8 cellular contexts compared by ENCODE assay signal in genomic region chr12:106760184-106760531, GRCh38. TPM values are rescaled to one million over a fixed set of nuclear protein-coding genes. Genes with fewer than 3 reads are reported as not detected.
DNase-seq lines count a peak whose midpoint lies in the region; ATAC-seq and TF ChIP-seq lines count a peak whose summit lies in the region.

No MANE protein-coding gene starts in this region.

- peak overlapping the region in 4 of 12 donors; percentile 23 to 46 (median 37) for H3K27ac ChIP-seq in heart left ventricle
- H3K27ac ChIP-seq in gastrocnemius medialis: peak overlapping the region in 3 of 4 donors; percentile 5 to 68 (median 53)

- TF ChIP-seq CTCF in heart left ventricle (IDR thresholded peaks at IDR 0.05): no peak
- TF ChIP-seq CTCF in gastrocnemius medialis (IDR thresholded peaks at IDR 0.05 in 4 of 5, conservative IDR thresholded peaks at IDR 0.05 in 1 of 5): no peak

- ATAC-seq in heart left ventricle (peak in 3 of 4 donors; percentile 23 to 38 (median 28)), Right ventricle myocardium inferior (no peak), HG02884 (IDR thresholded peaks at IDR 0.05; ENCODE audit: unreplicated experiment) (peak; percentile 96), gastrocnemius medialis (peak in 1 of 2 donors; percentile 15)

- H3K36me3 ChIP-seq in heart left ventricle (no peaks in the 10 kb centered on the region), gastrocnemius medialis (no peaks in the 10 kb centered on the region)

- H3K27me3 ChIP-seq in heart left ventricle: no peaks in the 10 kb centered on the region
- H3K27me3 ChIP-seq in gastrocnemius medialis: no peaks in the 10 kb centered on the region

- in situ Hi-C loops in gastrocnemius medialis (cut with MboI; ENCODE audit: low sequenced_read_pairs in 4 of 4): no loop called here

- H3K9me3 ChIP-seq in heart left ventricle (no peaks in the 10 kb centered on the region), gastrocnemius medialis (no peaks in the 10 kb centered on the region)

- H3K4me1 ChIP-seq in heart left ventricle (peaks cover 0 to 35% (median 13%) of the 10 kb centered on the region in 12 donors), gastrocnemius medialis (peaks cover 9 to 24% of the 10 kb centered on the region in 2 donors)

- intact Hi-C loops in heart left ventricle (cut with DNase I) (no loop called here), Right ventricle myocardium inferior (cut with DNase I) (no loop called here), gastrocnemius medialis (cut with DNase I; ENCODE audit: low total_unique reads) (no loop called here)

- DNase-seq in heart left ventricle: no peak
- no peak for DNase-seq in Right ventricle myocardium inferior (ENCODE audit: missing footprints)
- DNase-seq in NCI-H524 (lab: John Stamatoyannopoulos, UW): peak; percentile 95 to 97
- peak; percentile 13 for DNase-seq in dermis blood vessel endothelial cell
- DNase-seq in gastrocnemius medialis: no peak
- no peak for DNase-seq in hippocampal formation (lab: John Stamatoyannopoulos, UW)
- no peak for DNase-seq in NCI-H2171 treated with DMSO at 0.1 percent for 48 hours (lab: John Stamatoyannopoulos, UW)

- TF ChIP-seq POLR2A in heart left ventricle (IDR thresholded peaks at IDR 0.05): no peak
- TF ChIP-seq POLR2A in gastrocnemius medialis (IDR thresholded peaks at IDR 0.05): no peak

- H3K4me3 ChIP-seq in heart left ventricle (no peak overlapping the region), gastrocnemius medialis (no peak overlapping the region)

- 49 to 67% (median 57%) methylated on average over 2 of the region's 2 CpGs for WGBS in heart left ventricle, 4 donors

RNA-seq across cellular contexts. Expression of gene RIC8B, which starts 14.3 kb away (rescaled TPM):
- total RNA-seq in heart left ventricle: 10 to 100 TPM; 14.2 to 27.5 (median 22.8) TPM
- 10 to 100 TPM in 1 of 2 donors, 1 to 10 TPM in 1; 6.1 to 11.9 TPM for polyA plus RNA-seq in heart left ventricle
- 26.5 TPM for total RNA-seq in Right ventricle myocardium inferior
- 15.3 and 16.4 TPM in 2 replicates for total RNA-seq in dermis blood vessel endothelial cell
- 10 to 100 TPM in 2 of 4 donors, 1 to 10 TPM in 2; 6.1 to 16.0 (median 10.0) TPM for total RNA-seq in gastrocnemius medialis

Comparison
In these comparisons a context has a peak if more than half of its experiments do, and no peak if none do; other contexts are left out.
1. DNase-seq: peak in NCI-H524 (2 of 2) and dermis blood vessel endothelial cell (single experiment); none in heart left ventricle (0 of 5), Right ventricle myocardium inferior (single experiment), gastrocnemius medialis (0 of 2), hippocampal formation (0 of 2) and NCI-H2171 treated with DMSO at 0.1 percent for 48 hours (single experiment).